In genomic region chr13:79458436-79458835, GRCh38 we compare ENCODE assay signal across 1 cellular context.
TF ChIP-seq lines count a peak whose summit lies in the region.

No MANE protein-coding gene starts in this region.

TF ChIP-seq in endothelial cell of umbilical vein, 7 proteins besides CTCF, POLR2A, EP300 and RAD21:
- TF ChIP-seq FOS (IDR thresholded peaks at IDR 0.05; ENCODE audit: borderline replicate concordance, insufficient read depth, low read length): no peak
- TF ChIP-seq EZH2 (IDR thresholded peaks at IDR 0.05; ENCODE audit: borderline replicate concordance, low read depth, low read length, severe bottlenecking): no peak
- no peak for TF ChIP-seq JUN (IDR thresholded peaks at IDR 0.05; ENCODE audit: borderline replicate concordance, insufficient read depth, insufficient read length, low read depth)
- no peak for TF ChIP-seq MAX (IDR thresholded peaks at IDR 0.05; ENCODE audit: insufficient read depth, insufficient read length)
- TF ChIP-seq GATA2 (IDR thresholded peaks at IDR 0.05; ENCODE audit: insufficient read depth, insufficient read length, low read depth, low read length): no peak
- TF ChIP-seq POLR2AphosphoS5 (IDR thresholded peaks at IDR 0.05; ENCODE audit: insufficient read depth, low read depth, low read length): no peak
- no peak for TF ChIP-seq MYC (IDR thresholded peaks at IDR 0.05; ENCODE audit: low read depth, low read length)
